26 cellular contexts compared by ENCODE assay signal in the genomic region with DNA sequence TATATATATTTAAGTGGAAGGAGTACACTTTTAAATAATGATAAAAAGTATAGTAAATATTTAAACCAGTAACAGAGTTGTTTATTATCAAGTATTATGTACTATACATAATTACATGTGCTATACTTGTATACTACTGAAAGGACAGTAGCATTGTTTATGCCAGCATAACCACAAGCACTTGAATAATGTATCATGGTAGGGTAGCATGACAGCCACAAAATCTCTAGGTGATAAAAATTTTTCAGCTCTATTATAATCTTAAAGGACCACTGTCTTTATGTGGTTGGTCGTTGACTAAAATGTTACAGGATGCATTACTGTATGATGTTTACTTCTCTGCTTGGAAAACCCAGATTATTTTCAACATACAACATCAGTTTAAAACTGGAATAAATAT.
"Had no signal": no experiment of that assay in that cellular context is flagged by ENCODE, and none has a peak within 500 bp of the region (broad histone marks: within the 10 kb centered on the region; RNA-seq: fewer than 3 reads in every experiment).

No MANE protein-coding gene starts in this region.

- DNase-seq: dorsolateral prefrontal cortex; effector CD4-positive, alpha-beta T cell; endodermal cell; foreskin fibroblast; glutamatergic neuron; heart right ventricle; hippocampal formation; left cardiac atrium; left lung; midbrain; naive thymus-derived CD4-positive, alpha-beta T cell; occipital lobe; ovary; posterior cingulate gyrus; psoas muscle; right cardiac atrium; sigmoid colon; spleen; stimulated activated CD4-positive, alpha-beta T cell treated with anti-CD3 and anti-CD28 coated beads, Interleukin-4, amount 100 ng/mL, for 4 hours; stimulated activated naive B cell treated with anti-CD40 and anti-IgM and Interleukin-4, amounts not matched to agents 10 μg/mL and 1 μg/mL and 100 μg/mL, for 72 hours; upper lobe of left lung had no signal

- H3K27me3 ChIP-seq: dorsolateral prefrontal cortex, heart right ventricle, left lung, ovary, sigmoid colon, spleen, tibial nerve, upper lobe of left lung had no signal

- H3K36me3 ChIP-seq: heart right ventricle, left lung, ovary, sigmoid colon, spleen, thoracic aorta, tibial nerve, upper lobe of left lung had no signal

- H3K27ac ChIP-seq: dorsolateral prefrontal cortex, epithelial cell of prostate, heart right ventricle, left lung, ovary, psoas muscle, sigmoid colon, skin epidermis, spleen, thoracic aorta, tibial nerve, upper lobe of left lung had no signal

- ATAC-seq: esophagus mucosa; heart right ventricle; left cardiac atrium; left lung; naive thymus-derived CD4-positive, alpha-beta T cell; psoas muscle; right cardiac atrium; stimulated activated naive B cell treated with anti-CD40 and anti-IgM and Interleukin-4, amounts not matched to agents 10 μg/mL and 1 μg/mL and 100 μg/mL, for 72 hours had no signal

- H3K9me3 ChIP-seq: heart right ventricle, left lung, ovary, psoas muscle, sigmoid colon, spleen, thoracic aorta, tibial nerve, upper lobe of left lung had no signal

- H3K4me1 ChIP-seq: heart right ventricle, left lung, psoas muscle, sigmoid colon, spleen, tibial nerve, upper lobe of left lung had no signal

- H3K4me3 ChIP-seq: dorsolateral prefrontal cortex, heart right ventricle, left lung, ovary, psoas muscle, sigmoid colon, skin epidermis, spleen, thoracic aorta, tibial nerve, upper lobe of left lung had no signal
